In the genomic region with DNA sequence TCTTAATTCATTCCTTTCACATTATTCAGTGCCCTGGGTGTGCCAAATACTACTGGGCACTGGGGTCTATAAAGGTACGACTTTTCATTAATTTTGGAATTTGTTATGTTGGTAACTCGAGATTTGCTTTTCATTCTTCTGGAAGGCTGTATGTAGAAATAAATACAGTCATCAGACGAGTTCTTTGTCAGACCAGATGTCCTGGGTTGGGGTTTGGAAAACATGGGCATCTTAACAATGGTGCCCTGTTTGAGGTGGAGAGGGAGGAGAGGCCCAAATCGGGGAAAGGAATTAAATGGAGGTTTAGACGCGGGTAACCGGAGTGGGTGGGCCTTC, we compare ENCODE assay signal across 8 cellular contexts. TPM values are rescaled to one million over a fixed set of nuclear protein-coding genes. Genes with fewer than 3 reads are reported as not detected.
DNase-seq lines count a peak whose midpoint lies in the region; ATAC-seq and TF ChIP-seq lines count a peak whose summit lies in the region.

No MANE protein-coding gene starts in this region.

- no peaks in the 10 kb centered on the region for H3K9me3 Mint-ChIP-seq in activated T-cell treated with anti-CD3 and anti-CD28 coated beads, Interleukin-2, amount 50 U/mL, for 24 hours
- H3K9me3 Mint-ChIP-seq in memory B cell = no peaks in the 10 kb centered on the region

- H3K27me3 ChIP-seq in brain microvascular endothelial cell (replicated peaks) (no peaks in the 10 kb centered on the region), tibial nerve (no peaks in the 10 kb centered on the region)

- TF ChIP-seq EP300 in tibial nerve (IDR thresholded peaks at IDR 0.05) = no peak

- peaks cover 0 to 16% (median 4%) of the 10 kb centered on the region in 4 donors for H3K4me1 ChIP-seq in tibial nerve

- H3K27ac Mint-ChIP-seq in activated T-cell treated with anti-CD3 and anti-CD28 coated beads, Interleukin-2, amount 50 U/mL, for 24 hours = peak overlapping the region; percentile 65
- H3K27ac Mint-ChIP-seq in memory B cell = peak overlapping the region; percentile 94

- no peaks in the 10 kb centered on the region for H3K36me3 ChIP-seq in brain microvascular endothelial cell (replicated peaks)
- H3K36me3 ChIP-seq in tibial nerve = no peaks in the 10 kb centered on the region

- H3K4me3 Mint-ChIP-seq in activated T-cell treated with anti-CD3 and anti-CD28 coated beads, Interleukin-2, amount 50 U/mL, for 24 hours = peak overlapping the region; percentile 92
- peak overlapping the region; percentile 92 for H3K4me3 Mint-ChIP-seq in memory B cell

- intact Hi-C loops in posterior cingulate gyrus (cut with DNase I) = loop anchor here (5.0 kb wide), 3 partner anchors 102 to 233 kb away; no protein-coding TSS in a partner anchor

- no peak for ATAC-seq in memory B cell (ENCODE audit: low read depth)

- peaks cover 5% of the 10 kb centered on the region for H3K36me3 Mint-ChIP-seq in activated T-cell treated with anti-CD3 and anti-CD28 coated beads, Interleukin-2, amount 50 U/mL, for 24 hours (ENCODE audit: low read depth)
- no peaks in the 10 kb centered on the region for H3K36me3 Mint-ChIP-seq in memory B cell

- DNase-seq in activated T-cell treated with anti-CD3 and anti-CD28 coated beads, Interleukin-2, amount 50 U/mL, for 24 hours = no peak
- DNase-seq in activated T-cell treated with anti-CD3 and anti-CD28 coated beads, Interleukin-2, amount 50 U/mL, for 1 hour = no peak
- no peak for DNase-seq in brain microvascular endothelial cell
- DNase-seq in memory B cell (ENCODE audit: low spot score in 2 of 2) = no peak
- no peak for DNase-seq in tibial nerve (ENCODE audit: low spot score in 2 of 2)
- no peak for DNase-seq in activated effector memory CD4-positive, alpha-beta T cell treated with anti-CD3 and anti-CD28 coated beads, Interleukin-2, amount 50 U/mL, for 16 hours
- DNase-seq in posterior cingulate gyrus = no peak
- no peak for DNase-seq in NCI-H774 (lab: John Stamatoyannopoulos, UW)

- H3K4me1 Mint-ChIP-seq in activated T-cell treated with anti-CD3 and anti-CD28 coated beads, Interleukin-2, amount 50 U/mL, for 24 hours (ENCODE audit: low read depth) = peaks cover 12% of the 10 kb centered on the region
- H3K4me1 Mint-ChIP-seq in memory B cell = peaks cover 10% of the 10 kb centered on the region

- 14 to 23% methylated on average over 7 of the region's 7 CpGs for WGBS in tibial nerve, 2 donors

- H3K27ac ChIP-seq in brain microvascular endothelial cell = no peak overlapping the region
- peak overlapping the region; percentile 26 to 90 (median 50) for H3K27ac ChIP-seq in tibial nerve

- peaks cover 12% of the 10 kb centered on the region for H3K27me3 Mint-ChIP-seq in activated T-cell treated with anti-CD3 and anti-CD28 coated beads, Interleukin-2, amount 50 U/mL, for 24 hours
- H3K27me3 Mint-ChIP-seq in memory B cell = peaks cover 2% of the 10 kb centered on the region

- no peak for TF ChIP-seq CTCF in brain microvascular endothelial cell (IDR thresholded peaks at IDR 0.05; ENCODE audit: low read depth, low read length, missing control alignments)
- TF ChIP-seq CTCF in tibial nerve (IDR thresholded peaks at IDR 0.05) = no peak

- in situ Hi-C loops in brain microvascular endothelial cell (cut with HindIII; ENCODE audit: low pct_ligation_motif_present, low sequenced_read_pairs) = no loop called here

- no peaks in the 10 kb centered on the region for H3K9me3 ChIP-seq in tibial nerve

- H3K4me3 ChIP-seq in brain microvascular endothelial cell (ENCODE audit: low read depth, low read length) = peak overlapping the region; percentile 81
- H3K4me3 ChIP-seq in tibial nerve = peak overlapping the region; percentile 72 to 96 (median 90)

- TF ChIP-seq POLR2A in tibial nerve (IDR thresholded peaks at IDR 0.05) = no peak

RNA-seq across cellular contexts. Expression of gene GLCE, which starts 0.7 kb away (rescaled TPM):
- total RNA-seq in tibial nerve = 10 to 100 TPM; 11.6 to 20.3 (median 16.0) TPM
